In genomic region chr4:139655116-139655515, GRCh38 we compare ENCODE assay signal across 9 cellular contexts. TPM values are rescaled to one million over a fixed set of nuclear protein-coding genes. Genes with fewer than 3 reads are reported as not detected.
DNase-seq lines count a peak whose midpoint lies in the region; ATAC-seq, FAIRE-seq and TF ChIP-seq lines count a peak whose summit lies in the region.
"Had no signal": no experiment of that assay in that cellular context is flagged by ENCODE, and none has a peak within 500 bp of the region (broad histone marks: within the 10 kb centered on the region; RNA-seq: fewer than 3 reads in every experiment).

No MANE protein-coding gene starts in this region.

- no peak for TF ChIP-seq POLR2A in GM12891 (IDR thresholded peaks at IDR 0.05; ENCODE audit: low read depth, low read length)

- H3K36me3 Mint-ChIP-seq in activated naive CD8-positive, alpha-beta T cell treated with anti-CD3 and anti-CD28 coated beads, Interleukin-2, amount 10 ng/mL, durations not matched to agents 7 days and 5 days, result no peaks in the 10 kb centered on the region

- H3K27me3 Mint-ChIP-seq in activated naive CD8-positive, alpha-beta T cell treated with anti-CD3 and anti-CD28 coated beads, Interleukin-2, amount 10 ng/mL, durations not matched to agents 7 days and 5 days, result peaks cover 9% of the 10 kb centered on the region

- peak; percentile 28 for FAIRE-seq in GM12891 (lab: Jason Lieb, UNC)

- peaks cover 24% of the 10 kb centered on the region for H3K4me1 Mint-ChIP-seq in activated naive CD8-positive, alpha-beta T cell treated with anti-CD3 and anti-CD28 coated beads, Interleukin-2, amount 10 ng/mL, durations not matched to agents 7 days and 5 days

- no peak overlapping the region for H3K4me3 Mint-ChIP-seq in activated naive CD8-positive, alpha-beta T cell treated with anti-CD3 and anti-CD28 coated beads, Interleukin-2, amount 10 ng/mL, durations not matched to agents 7 days and 5 days
- H3K4me3 Mint-ChIP-seq: dendritic cell treated with granulocyte-macrophage colony-stimulating factor and Interleukin-4, amounts not matched to agents 40 ng/mL and 50 ng/mL, for 4 days had no signal

- H3K27ac Mint-ChIP-seq in activated naive CD8-positive, alpha-beta T cell treated with anti-CD3 and anti-CD28 coated beads, Interleukin-2, amount 10 ng/mL, durations not matched to agents 7 days and 5 days, result no peak overlapping the region
- H3K27ac Mint-ChIP-seq: dendritic cell treated with granulocyte-macrophage colony-stimulating factor and Interleukin-4, amounts not matched to agents 40 ng/mL and 50 ng/mL, for 4 days had no signal

- peak; percentile 28 for ATAC-seq in activated naive CD8-positive, alpha-beta T cell treated with anti-CD3 and anti-CD28 coated beads, Interleukin-2, amount 10 ng/mL, durations not matched to agents 7 days and 5 days (ENCODE audit: low read depth)
- ATAC-seq in GM21825 (IDR thresholded peaks at IDR 0.05; ENCODE audit: unreplicated experiment) (no peak), HG02970 (IDR thresholded peaks at IDR 0.05; ENCODE audit: low FRiP score, unreplicated experiment) (no peak), GM21360 (IDR thresholded peaks at IDR 0.05; ENCODE audit: unreplicated experiment) (no peak)

- H3K9me3 Mint-ChIP-seq in activated naive CD8-positive, alpha-beta T cell treated with anti-CD3 and anti-CD28 coated beads, Interleukin-2, amount 10 ng/mL, durations not matched to agents 7 days and 5 days, result no peaks in the 10 kb centered on the region
- H3K9me3 Mint-ChIP-seq: dendritic cell treated with granulocyte-macrophage colony-stimulating factor and Interleukin-4, amounts not matched to agents 40 ng/mL and 50 ng/mL, for 4 days had no signal

- DNase-seq in Ammon's horn (ENCODE audit: low spot score) (peak; percentile 53), GM12891 (ENCODE audit: insufficient read length, low spot score) (no peak), NCI-H1436 treated with DMSO at 0.1 percent for 48 hours (lab: John Stamatoyannopoulos, UW) (peak; percentile 39), kidney glomerular epithelial cell (lab: John Stamatoyannopoulos, UW) (peak; percentile 12)
- DNase-seq in activated naive CD8-positive, alpha-beta T cell treated with anti-CD3 and anti-CD28 coated beads, Interleukin-2, amount 10 ng/mL, durations not matched to agents 7 days and 5 days, result no peak

- POLR2A ChIA-PET in activated naive CD8-positive, alpha-beta T cell treated with anti-CD3 and anti-CD28 coated beads, Interleukin-2, amount 10 ng/mL, durations not matched to agents 7 days and 5 days (lab: Charles Lee), result no interaction called here

TF ChIP-seq in GM12891, 5 proteins besides CTCF, POLR2A, EP300 and RAD21:
- TF ChIP-seq PAX5 (IDR thresholded peaks at IDR 0.05; ENCODE audit: insufficient read depth, low read length, severe bottlenecking) (no peak), TAF1 (IDR thresholded peaks at IDR 0.05; ENCODE audit: low read depth, low read length) (no peak), POU2F2 (IDR thresholded peaks at IDR 0.05; ENCODE audit: low read depth, low read length) (no peak), POLR2AphosphoS5 (IDR thresholded peaks at IDR 0.05; ENCODE audit: low read depth, low read length) (no peak), SPI1 (IDR thresholded peaks at IDR 0.05; ENCODE audit: low read depth, low read length) (no peak)

RNA-seq across cellular contexts. Expression of gene MGST2, which starts 10.5 kb away (rescaled TPM):
- 33.4 TPM for polyA plus RNA-seq in GM12891 (2012; ENCODE audit: low read depth, missing spikeins)
- total RNA-seq in activated naive CD8-positive, alpha-beta T cell treated with anti-CD3 and anti-CD28 coated beads, Interleukin-2, amount 10 ng/mL, durations not matched to agents 7 days and 5 days, result 10 to 100 TPM; 10.8 to 11.0 TPM

Comparison
In these comparisons a context has a peak if more than half of its experiments do, and no peak if none do; other contexts are left out.
1. DNase-seq: peak in Ammon's horn (single experiment), NCI-H1436 treated with DMSO at 0.1 percent for 48 hours (single experiment) and kidney glomerular epithelial cell (single experiment); none in GM12891 (single experiment) and activated naive CD8-positive, alpha-beta T cell treated with anti-CD3 and anti-CD28 coated beads, Interleukin-2, amount 10 ng/mL, durations not matched to agents 7 days and 5 days (single experiment).